Comparison of ENCODE assay signal across 14 cellular contexts in genomic region chr4:88106205-88106604, GRCh38. TPM values are rescaled to one million over a fixed set of nuclear protein-coding genes. Genes with fewer than 3 reads are reported as not detected.
DNase-seq lines count a peak whose midpoint lies in the region; ATAC-seq, FAIRE-seq and TF ChIP-seq lines count a peak whose summit lies in the region.
"Had no signal": no experiment of that assay in that cellular context is flagged by ENCODE, and none has a peak within 500 bp of the region (broad histone marks: within the 10 kb centered on the region; RNA-seq: fewer than 3 reads in every experiment).

No MANE protein-coding gene starts in this region.

- no peak overlapping the region for H3K4me3 Mint-ChIP-seq in activated T-cell treated with anti-CD3 and anti-CD28 coated beads, Interleukin-2, amount 50 U/mL, for 72 hours
- H3K4me3 Mint-ChIP-seq: activated B cell treated with CpG ODN at 0.5 μM for 24 hours; CD8-positive, alpha-beta memory T cell; T-helper 1 cell treated with Interleukin-12 subunit alpha and Interleukin-12 subunit beta and Interleukin-4 antibody, amounts not matched to agents 30 μg/mL and 1 μg/mL, for 36 hours had no signal

- H3K27ac ChIP-seq in RWPE2 (ENCODE audit: poor library complexity, severe bottlenecking): peak overlapping the region; percentile 48
- H3K27ac ChIP-seq: skin epidermis had no signal

- H3K9me3 ChIP-seq in RWPE2 (ENCODE audit: severe bottlenecking) (no peaks in the 10 kb centered on the region), skeletal muscle satellite cell (replicated peaks; ENCODE audit: low read length) (no peaks in the 10 kb centered on the region)

- no peak for DNase-seq in activated T-cell treated with anti-CD3 and anti-CD28 coated beads, Interleukin-2, amount 50 U/mL, for 72 hours
- DNase-seq in activated T-cell treated with anti-CD3 and anti-CD28 coated beads for 4 hours: no peak
- no peak for DNase-seq in RWPE2 (ENCODE audit: low spot score)
- DNase-seq in fibroblast of the aortic adventitia (ENCODE audit: low read depth): peak; percentile 39
- DNase-seq in urothelium cell line (ENCODE audit: low spot score): no peak
- DNase-seq: activated B cell treated with CpG ODN at 0.5 μM for 24 hours; CD8-positive, alpha-beta memory T cell; cerebellar nuclear complex; NCI-H82 had no signal

- peaks cover 22% of the 10 kb centered on the region for H3K4me1 Mint-ChIP-seq in activated T-cell treated with anti-CD3 and anti-CD28 coated beads, Interleukin-2, amount 50 U/mL, for 72 hours (ENCODE audit: low read depth)
- H3K4me1 Mint-ChIP-seq: activated B cell treated with CpG ODN at 0.5 μM for 24 hours; CD8-positive, alpha-beta memory T cell had no signal

- no peaks in the 10 kb centered on the region for H3K36me3 Mint-ChIP-seq in activated T-cell treated with anti-CD3 and anti-CD28 coated beads, Interleukin-2, amount 50 U/mL, for 72 hours (ENCODE audit: insufficient read depth in 2 of 2)
- H3K36me3 Mint-ChIP-seq: CD8-positive, alpha-beta memory T cell had no signal

- no peaks in the 10 kb centered on the region for H3K27me3 Mint-ChIP-seq in activated T-cell treated with anti-CD3 and anti-CD28 coated beads, Interleukin-2, amount 50 U/mL, for 72 hours (ENCODE audit: low read depth)
- H3K27me3 Mint-ChIP-seq: CD8-positive, alpha-beta memory T cell had no signal

- H3K9ac ChIP-seq in skeletal muscle satellite cell (ENCODE audit: low read depth, low read length): no peak overlapping the region

- FAIRE-seq in urothelium cell line (lab: Jason Lieb, UNC): no peak

- H3K27me3 ChIP-seq in RWPE2 (ENCODE audit: insufficient read depth, poor library complexity, severe bottlenecking) (no peaks in the 10 kb centered on the region), skeletal muscle satellite cell (ENCODE audit: control insufficient read depth, insufficient read depth, low read length) (no peaks in the 10 kb centered on the region)

- ATAC-seq in activated T-cell treated with anti-CD3 and anti-CD28 coated beads, Interleukin-2, amount 50 U/mL, for 72 hours (replicated peaks in 1 of 2): peak; percentile 79 to 85
- peak; percentile 88 for ATAC-seq in RWPE2 (ENCODE audit: low read depth)
- no peak for ATAC-seq in HG03439 (IDR thresholded peaks at IDR 0.05; ENCODE audit: unreplicated experiment)
- ATAC-seq in GM18870 (IDR thresholded peaks at IDR 0.05; ENCODE audit: unreplicated experiment): no peak

- H3K27ac Mint-ChIP-seq in activated T-cell treated with anti-CD3 and anti-CD28 coated beads, Interleukin-2, amount 50 U/mL, for 72 hours: no peak overlapping the region
- H3K27ac Mint-ChIP-seq: activated B cell treated with CpG ODN at 0.5 μM for 24 hours; CD8-positive, alpha-beta memory T cell; T-helper 1 cell treated with Interleukin-12 subunit alpha and Interleukin-12 subunit beta and Interleukin-4 antibody, amounts not matched to agents 30 μg/mL and 1 μg/mL, for 36 hours had no signal

- no peak for TF ChIP-seq CTCF in RWPE2 (IDR thresholded peaks at IDR 0.05; ENCODE audit: poor library complexity, severe bottlenecking)
- TF ChIP-seq CTCF in fibroblast of the aortic adventitia (IDR thresholded peaks at IDR 0.05; ENCODE audit: insufficient read depth, low read length): no peak

- peak overlapping the region; percentile 28 for H3K4me2 ChIP-seq in skeletal muscle satellite cell (ENCODE audit: low read length)

- H3K36me3 ChIP-seq in RWPE2 (ENCODE audit: low read depth) (no peaks in the 10 kb centered on the region), skeletal muscle satellite cell (ENCODE audit: insufficient read depth, low read length) (no peaks in the 10 kb centered on the region)

- H3K4me3 ChIP-seq in RWPE2 (ENCODE audit: severe bottlenecking) (no peak overlapping the region), fibroblast of the aortic adventitia (ENCODE audit: low read depth, low read length) (no peak overlapping the region), skeletal muscle satellite cell (ENCODE audit: low read length) (no peak overlapping the region)
- H3K4me3 ChIP-seq: skin epidermis had no signal

- no peaks in the 10 kb centered on the region for H3K9me3 Mint-ChIP-seq in activated T-cell treated with anti-CD3 and anti-CD28 coated beads, Interleukin-2, amount 50 U/mL, for 72 hours
- H3K9me3 Mint-ChIP-seq: activated B cell treated with CpG ODN at 0.5 μM for 24 hours; CD8-positive, alpha-beta memory T cell; T-helper 1 cell treated with Interleukin-12 subunit alpha and Interleukin-12 subunit beta and Interleukin-4 antibody, amounts not matched to agents 30 μg/mL and 1 μg/mL, for 36 hours had no signal

- H3K4me1 ChIP-seq in RWPE2 (ENCODE audit: insufficient read depth, poor library complexity, severe bottlenecking): peaks cover 26% of the 10 kb centered on the region
- peaks cover 43% of the 10 kb centered on the region for H3K4me1 ChIP-seq in skeletal muscle satellite cell (ENCODE audit: control insufficient read depth, insufficient read depth, low read length)

RNA-seq across cellular contexts. Expression of gene ABCG2, which starts 52.2 kb away (rescaled TPM):
- total RNA-seq in activated T-cell treated with anti-CD3 and anti-CD28 coated beads, Interleukin-2, amount 50 U/mL, for 72 hours: 1 to 10 TPM in 1 of 2 donors, under 1 TPM in 1; 0.28 to 2.3 TPM
- total RNA-seq in fibroblast of the aortic adventitia (ENCODE audit: low replicate concordance): 0.90 and 7.0 TPM in 2 replicates
- total RNA-seq in skeletal muscle satellite cell (2012; rRNA removed): 0.44 and 0.51 TPM in 2 replicates

Comparison
In these comparisons a context has a peak if more than half of its experiments do, and no peak if none do; other contexts are left out.
1. ATAC-seq: peak in activated T-cell treated with anti-CD3 and anti-CD28 coated beads, Interleukin-2, amount 50 U/mL, for 72 hours (2 of 2) and RWPE2 (single experiment); none in HG03439 (single experiment) and GM18870 (single experiment).